ENCODE assay signal across 8 cellular contexts in genomic region chr19:7515091-7515470, GRCh38. TPM values are rescaled to one million over a fixed set of nuclear protein-coding genes. Genes with fewer than 3 reads are reported as not detected.
A peak's percentile ranks its signal among the peaks of the same experiment; 100 is the strongest.
DNase-seq lines count a peak whose midpoint lies in the region; ATAC-seq lines count a peak whose summit lies in the region.

No MANE protein-coding gene starts in this region.

- H3K36me3 ChIP-seq in muscle layer of duodenum (ENCODE audit: control insufficient read depth in 1 of 2, insufficient read depth in 2 of 2, low read length in 2 of 2) (peaks cover 0 to 12% of the 10 kb centered on the region in 2 donors), aorta (ENCODE audit: control insufficient read depth in 1 of 2, insufficient read depth in 2 of 2, low read length in 1 of 2) (no peaks in the 10 kb centered on the region)

- CTCF ChIA-PET in activated naive CD4-positive, alpha-beta T cell treated with anti-CD3 and anti-CD28 coated beads, Interleukin-2, amount 10 ng/mL, durations not matched to agents 7 days and 5 days (lab: Charles Lee) = no interaction called here

- H3K4me3 ChIP-seq in muscle layer of duodenum (ENCODE audit: low read depth in 1 of 2, low read length in 2 of 2) (peak overlapping the region; percentile 59 to 64), aorta (ENCODE audit: low read length in 2 of 2) (no peak overlapping the region)

- H3K27me3 ChIP-seq in muscle layer of duodenum (ENCODE audit: low read depth, low read length) (no peaks in the 10 kb centered on the region), aorta (ENCODE audit: control insufficient read depth in 1 of 2, insufficient read depth in 2 of 2, low read length in 1 of 2) (no peaks in the 10 kb centered on the region)

- H3K4me1 ChIP-seq in muscle layer of duodenum (ENCODE audit: control insufficient read depth in 1 of 2, insufficient read depth in 2 of 2, low read length in 2 of 2) (peaks cover 4 to 11% of the 10 kb centered on the region in 2 donors), aorta (ENCODE audit: control insufficient read depth in 1 of 2, insufficient read depth in 2 of 2, low read length in 2 of 2) (no peaks in the 10 kb centered on the region)

- H3K27ac ChIP-seq in muscle layer of duodenum (ENCODE audit: low read length) (peak overlapping the region; percentile 83), aorta (ENCODE audit: low read depth in 1 of 2, low read length in 2 of 2) (peak overlapping the region; percentile 81 to 99)

- H3K9me3 Mint-ChIP-seq in activated naive CD4-positive, alpha-beta T cell treated with anti-CD3 and anti-CD28 coated beads, Interleukin-2, amount 10 ng/mL, durations not matched to agents 7 days and 5 days = no peaks in the 10 kb centered on the region
- H3K9me3 Mint-ChIP-seq in dendritic cell treated with granulocyte-macrophage colony-stimulating factor and Interleukin-4, amounts not matched to agents 40 ng/mL and 50 ng/mL, for 4 days = no peaks in the 10 kb centered on the region

- H3K4me3 Mint-ChIP-seq in activated naive CD4-positive, alpha-beta T cell treated with anti-CD3 and anti-CD28 coated beads, Interleukin-2, amount 10 ng/mL, durations not matched to agents 7 days and 5 days = peak overlapping the region; percentile 72
- H3K4me3 Mint-ChIP-seq in dendritic cell treated with granulocyte-macrophage colony-stimulating factor and Interleukin-4, amounts not matched to agents 40 ng/mL and 50 ng/mL, for 4 days = no peak overlapping the region

- ATAC-seq in aorta (ENCODE audit: low FRiP score) = peak; percentile 88
- ATAC-seq in GM19035 (IDR thresholded peaks at IDR 0.05; ENCODE audit: unreplicated experiment) = no peak

- H3K27me3 Mint-ChIP-seq in activated naive CD4-positive, alpha-beta T cell treated with anti-CD3 and anti-CD28 coated beads, Interleukin-2, amount 10 ng/mL, durations not matched to agents 7 days and 5 days = peaks cover 49% of the 10 kb centered on the region
- H3K27me3 Mint-ChIP-seq in dendritic cell treated with granulocyte-macrophage colony-stimulating factor and Interleukin-4, amounts not matched to agents 40 ng/mL and 50 ng/mL, for 4 days = peaks cover 54% of the 10 kb centered on the region

- 0 to 4% methylated on average over 10 of the region's 10 CpGs for WGBS in aorta, 2 donors

- no peaks in the 10 kb centered on the region for H3K36me3 Mint-ChIP-seq in activated naive CD4-positive, alpha-beta T cell treated with anti-CD3 and anti-CD28 coated beads, Interleukin-2, amount 10 ng/mL, durations not matched to agents 7 days and 5 days
- peaks cover 9% of the 10 kb centered on the region for H3K36me3 Mint-ChIP-seq in dendritic cell treated with granulocyte-macrophage colony-stimulating factor and Interleukin-4, amounts not matched to agents 40 ng/mL and 50 ng/mL, for 4 days (ENCODE audit: low read depth)

- H3K9me3 ChIP-seq in muscle layer of duodenum (ENCODE audit: control insufficient read depth in 1 of 2, low read length in 2 of 2) = no peaks in the 10 kb centered on the region
- H3K9me3 ChIP-seq in aorta (ENCODE audit: control insufficient read depth, low read length) = no peaks in the 10 kb centered on the region

- no peak overlapping the region for H3K27ac Mint-ChIP-seq in activated naive CD4-positive, alpha-beta T cell treated with anti-CD3 and anti-CD28 coated beads, Interleukin-2, amount 10 ng/mL, durations not matched to agents 7 days and 5 days
- H3K27ac Mint-ChIP-seq in dendritic cell treated with granulocyte-macrophage colony-stimulating factor and Interleukin-4, amounts not matched to agents 40 ng/mL and 50 ng/mL, for 4 days = peak overlapping the region; percentile 65

- H3K4me1 Mint-ChIP-seq in activated naive CD4-positive, alpha-beta T cell treated with anti-CD3 and anti-CD28 coated beads, Interleukin-2, amount 10 ng/mL, durations not matched to agents 7 days and 5 days = peaks cover 12% of the 10 kb centered on the region
- peaks cover 20% of the 10 kb centered on the region for H3K4me1 Mint-ChIP-seq in dendritic cell treated with granulocyte-macrophage colony-stimulating factor and Interleukin-4, amounts not matched to agents 40 ng/mL and 50 ng/mL, for 4 days (ENCODE audit: low read depth)

- intact Hi-C loops in dendritic cell treated with granulocyte-macrophage colony-stimulating factor and Interleukin-4, amounts not matched to agents 40 ng/mL and 50 ng/mL, for 4 days (cut with micrococcal nuclease) = no loop called here
- intact Hi-C loops in aorta (cut with DNase I) = no loop called here

- no peak for DNase-seq in activated naive CD4-positive, alpha-beta T cell treated with anti-CD3 and anti-CD28 coated beads, Interleukin-2, amount 10 ng/mL, durations not matched to agents 7 days and 5 days
- no peak for DNase-seq in activated naive CD4-positive, alpha-beta T cell treated with Interleukin-2 at 50 U/mL for 16 hours
- DNase-seq in aorta = peak; percentile 84 to 92
- no peak for DNase-seq in Kasumi-1 (lab: John Stamatoyannopoulos, UW)
- DNase-seq in kidney glomerular epithelial cell (lab: John Stamatoyannopoulos, UW) = no peak

RNA-seq across cellular contexts. Expression of gene ZNF358, which starts 0.8 kb away (rescaled TPM):
- 10 to 100 TPM; 52.0 to 61.1 TPM for total RNA-seq in aorta
- 100 to 1,000 TPM in 1 of 2 donors, 10 to 100 TPM in 1; 49.1 to 119 TPM for polyA plus RNA-seq in aorta

RNA-seq across cellular contexts. Expression of gene MCOLN1, which starts 7.3 kb away (rescaled TPM):
- total RNA-seq in aorta = 10 to 100 TPM; 21.2 to 36.0 TPM
- polyA plus RNA-seq in aorta = 10 to 100 TPM; 14.5 to 34.6 TPM

RNA-seq across cellular contexts. Expression of gene PNPLA6, which starts 20.4 kb away (rescaled TPM):
- 100 to 1,000 TPM in 1 of 2 donors, 10 to 100 TPM in 1; 90.3 to 136 TPM for total RNA-seq in aorta
- polyA plus RNA-seq in aorta = 10 to 100 TPM; 25.0 to 92.3 TPM

RNA-seq across cellular contexts. Expression of gene PEX11G, which starts 26.2 kb away (rescaled TPM):
- total RNA-seq in aorta = 1 to 10 TPM; 1.9 TPM
- polyA plus RNA-seq in aorta = 1 to 10 TPM; 4.0 to 5.3 TPM

Comparison
In these comparisons a context has a peak if more than half of its experiments do, and no peak if none do; other contexts are left out.
1. DNase-seq: peak in aorta (2 of 2); none in activated naive CD4-positive, alpha-beta T cell treated with anti-CD3 and anti-CD28 coated beads, Interleukin-2, amount 10 ng/mL, durations not matched to agents 7 days and 5 days (single experiment), activated naive CD4-positive, alpha-beta T cell treated with Interleukin-2 at 50 U/mL for 16 hours (single experiment), Kasumi-1 (0 of 2) and kidney glomerular epithelial cell (single experiment).
2. H3K4me3 ChIP-seq: peak in muscle layer of duodenum (2 of 2); none in aorta (0 of 2).